ENCODE assay signal across 1 cellular context in genomic region chr2:26298286-26298637, GRCh38.
TF ChIP-seq lines count a peak whose summit lies in the region.

No MANE protein-coding gene starts in this region.

TF ChIP-seq in GM12878, 131 proteins besides CTCF, POLR2A, EP300 and RAD21:
- TF ChIP-seq RFX5 (IDR thresholded peaks at IDR 0.05; ENCODE audit: low read depth, low read length) = no peak
- no peak for TF ChIP-seq RUNX3 (IDR thresholded peaks at IDR 0.05; ENCODE audit: low read length)
- TF ChIP-seq ZNF217 (IDR thresholded peaks at IDR 0.05) = no peak
TF ChIP-seq in GM12878: peak in this region for 0.
